ENCODE assay signal across 28 cellular contexts in genomic region chr1:22784317-22784716, GRCh38.
"Had no signal": no experiment of that assay in that cellular context is flagged by ENCODE, and none has a peak within 500 bp of the region (broad histone marks: within the 10 kb centered on the region; RNA-seq: fewer than 3 reads in every experiment).

No MANE protein-coding gene starts in this region.

- H3K27ac ChIP-seq: colonic mucosa, coronary artery, dorsolateral prefrontal cortex, epithelial cell of prostate, esophagus muscularis mucosa, esophagus squamous epithelium, foreskin keratinocyte, gastrocnemius medialis, gastroesophageal sphincter, heart left ventricle, heart right ventricle, hepatocyte had no signal

- H3K4me3 ChIP-seq: colonic mucosa, coronary artery, dorsolateral prefrontal cortex, esophagus muscularis mucosa, esophagus squamous epithelium, gastrocnemius medialis, gastroesophageal sphincter, heart left ventricle, heart right ventricle, hepatocyte had no signal

- H3K79me2 ChIP-seq: hepatocyte had no signal

- H3K4me2 ChIP-seq: hepatocyte had no signal

- DNase-seq: colonic mucosa; cortex of kidney; dermis blood vessel endothelial cell; dorsolateral prefrontal cortex; effector CD4-positive, alpha-beta T cell; effector CD8-positive, alpha-beta T cell; effector memory CD4-positive, alpha-beta T cell; effector memory CD8-positive, alpha-beta T cell; endodermal cell; erythroblast; esophagus squamous epithelium; foreskin fibroblast; foreskin keratinocyte; foreskin melanocyte; gastrocnemius medialis; glutamatergic neuron; head of caudate nucleus; heart left ventricle; heart right ventricle had no signal

- H3K36me3 ChIP-seq: colonic mucosa, esophagus muscularis mucosa, esophagus squamous epithelium, gastrocnemius medialis, gastroesophageal sphincter, heart left ventricle had no signal

- FAIRE-seq: endometrium, endothelial cell of umbilical vein, frontal cortex had no signal

- ATAC-seq: effector memory CD8-positive, alpha-beta T cell; esophagus mucosa; foreskin keratinocyte; gastrocnemius medialis; gastroesophageal sphincter; heart left ventricle; heart right ventricle had no signal

- H3K27me3 ChIP-seq: colonic mucosa, dorsolateral prefrontal cortex, gastrocnemius medialis had no signal

- H2AFZ ChIP-seq: hepatocyte had no signal

- H3K4me1 ChIP-seq: colonic mucosa, foreskin keratinocyte, gastrocnemius medialis had no signal

- H3K9me3 ChIP-seq: colonic mucosa, esophagus muscularis mucosa, esophagus squamous epithelium, gastrocnemius medialis, gastroesophageal sphincter, heart left ventricle, heart right ventricle had no signal
